In genomic region chr19:46634045-46634655, GRCh38 we compare ENCODE assay signal across 7 cellular contexts. TPM values are rescaled to one million over a fixed set of nuclear protein-coding genes. Genes with fewer than 3 reads are reported as not detected.
DNase-seq lines count a peak whose midpoint lies in the region; ATAC-seq and TF ChIP-seq lines count a peak whose summit lies in the region.

No MANE protein-coding gene starts in this region.

- H3K27me3 ChIP-seq in PC-9 (ENCODE audit: insufficient read depth, low read depth): peaks cover 68% of the 10 kb centered on the region
- H3K27me3 ChIP-seq in neural progenitor cell: peaks cover 68% of the 10 kb centered on the region
- peaks cover 0 to 55% (median 11%) of the 10 kb centered on the region in 3 donors for H3K27me3 ChIP-seq in stomach

- peak; percentile 51 for ATAC-seq in HG03571 (IDR thresholded peaks at IDR 0.05; ENCODE audit: unreplicated experiment)

- DNase-seq in GM13977 (ENCODE audit: low spot score) (peak; percentile 97), PC-9 (peak; percentile 79 to 97), fibroblast of the conjunctiva (ENCODE audit: low read depth) (peak; percentile 75), neural progenitor cell (ENCODE audit: low spot score) (peak; percentile 95), stomach (peak; percentile 96)
- peak; percentile 94 for DNase-seq in activated T-helper 2 cell treated with anti-CD3 and anti-CD28 coated beads, Interferon-gamma antibody, Interleukin-2, Interleukin-4, amounts not matched to agents 10 μg/mL and 5 μg/mL and 100 μg/mL, durations not matched to agents 14 hours and 24 hours and 36 hours (ENCODE audit: low spot score)

- CTCF ChIA-PET in PC-9 (lab: Charles Lee): no interaction called here

- H3K4me1 Mint-ChIP-seq in activated T-helper 2 cell treated with anti-CD3 and anti-CD28 coated beads, Interferon-gamma antibody, Interleukin-2, Interleukin-4, amounts not matched to agents 10 μg/mL and 5 μg/mL and 100 μg/mL, durations not matched to agents 14 hours and 24 hours and 36 hours (ENCODE audit: low read depth): peaks cover 13% of the 10 kb centered on the region
- H3K4me1 Mint-ChIP-seq in neural progenitor cell: peaks cover 37% of the 10 kb centered on the region

- H3K27ac Mint-ChIP-seq in activated T-helper 2 cell treated with anti-CD3 and anti-CD28 coated beads, Interferon-gamma antibody, Interleukin-2, Interleukin-4, amounts not matched to agents 10 μg/mL and 5 μg/mL and 100 μg/mL, durations not matched to agents 14 hours and 24 hours and 36 hours: peak overlapping the region; percentile 34
- H3K27ac Mint-ChIP-seq in neural progenitor cell: no peak overlapping the region

- H3K9me2 ChIP-seq in PC-9 (ENCODE audit: insufficient read depth): no peaks in the 10 kb centered on the region

- H3K4me2 ChIP-seq in PC-9 (peak overlapping the region; percentile 93), neural progenitor cell (peak overlapping the region; percentile 88)

- in situ Hi-C loops in GM13977 (cut with MboI; ENCODE audit: low pct_unique_long_range_greater_than_20kb, low sequenced_read_pairs, unreplicated experiment): no loop called here

- peaks cover 2% of the 10 kb centered on the region for H3K27me3 Mint-ChIP-seq in activated T-helper 2 cell treated with anti-CD3 and anti-CD28 coated beads, Interferon-gamma antibody, Interleukin-2, Interleukin-4, amounts not matched to agents 10 μg/mL and 5 μg/mL and 100 μg/mL, durations not matched to agents 14 hours and 24 hours and 36 hours (ENCODE audit: low read depth)
- H3K27me3 Mint-ChIP-seq in neural progenitor cell (ENCODE audit: insufficient read depth, low read depth): peaks cover 16% of the 10 kb centered on the region

- H3K4me3 ChIP-seq in PC-9 (peak overlapping the region; percentile 53), neural progenitor cell (peak overlapping the region; percentile 68), stomach (peak overlapping the region; percentile 31 to 40 (median 36))

- TF ChIP-seq POLR2A in stomach (IDR thresholded peaks at IDR 0.05): no peak

- 3 to 9% (median 4%) methylated on average over 24 to 38 of the region's 38 CpGs for WGBS in stomach, 5 donors

- H3K27ac ChIP-seq in PC-9 (no peak overlapping the region), neural progenitor cell (no peak overlapping the region), stomach (peak overlapping the region in 2 of 5 donors; percentile 35 to 56)

- H3F3A ChIP-seq in PC-9 (ENCODE audit: insufficient read depth, low read depth): peaks cover 4% of the 10 kb centered on the region; the same call in 1 of the 2 replicates
- peaks cover 13% of the 10 kb centered on the region for H3F3A ChIP-seq in neural progenitor cell (ENCODE audit: low read depth)

- H2AFZ ChIP-seq in PC-9: peak overlapping the region; percentile 78
- no peak overlapping the region for H2AFZ ChIP-seq in neural progenitor cell (replicated peaks)

- H4K20me1 ChIP-seq in PC-9 (ENCODE audit: insufficient read depth): no peaks in the 10 kb centered on the region
- peaks cover 3% of the 10 kb centered on the region for H4K20me1 ChIP-seq in neural progenitor cell (ENCODE audit: low read depth)

- POLR2A ChIA-PET in PC-9 (lab: Charles Lee; ENCODE audit: unreplicated experiment): no interaction called here

- BruUV-seq in PC-9 (replicated peaks; lab: Mats Ljungman, UMichigan): no TSS peak

- no peak overlapping the region for H3K9ac ChIP-seq in neural progenitor cell

- H3K9me3 ChIP-seq in PC-9 (ENCODE audit: insufficient read depth, low read depth): no peaks in the 10 kb centered on the region
- H3K9me3 ChIP-seq in neural progenitor cell (ENCODE audit: low read depth): no peaks in the 10 kb centered on the region
- no peaks in the 10 kb centered on the region for H3K9me3 ChIP-seq in stomach

- TF ChIP-seq CTCF in GM13977 (IDR thresholded peaks at IDR 0.05; ENCODE audit: extremely low read depth, insufficient read depth, missing control alignments): no peak
- no peak for TF ChIP-seq CTCF in PC-9 (conservative IDR thresholded peaks at IDR 0.05)
- TF ChIP-seq CTCF in neural progenitor cell (IDR thresholded peaks at IDR 0.05): no peak
- no peak for TF ChIP-seq CTCF in stomach (IDR thresholded peaks at IDR 0.05)

- H3K4me3 Mint-ChIP-seq in activated T-helper 2 cell treated with anti-CD3 and anti-CD28 coated beads, Interferon-gamma antibody, Interleukin-2, Interleukin-4, amounts not matched to agents 10 μg/mL and 5 μg/mL and 100 μg/mL, durations not matched to agents 14 hours and 24 hours and 36 hours (ENCODE audit: low read depth): peak overlapping the region; percentile 80
- H3K4me3 Mint-ChIP-seq in neural progenitor cell: peak overlapping the region; percentile 81

- H3K36me3 Mint-ChIP-seq in activated T-helper 2 cell treated with anti-CD3 and anti-CD28 coated beads, Interferon-gamma antibody, Interleukin-2, Interleukin-4, amounts not matched to agents 10 μg/mL and 5 μg/mL and 100 μg/mL, durations not matched to agents 14 hours and 24 hours and 36 hours (ENCODE audit: low read depth): peaks cover 6% of the 10 kb centered on the region
- no peaks in the 10 kb centered on the region for H3K36me3 Mint-ChIP-seq in neural progenitor cell

- no peaks in the 10 kb centered on the region for H3K36me3 ChIP-seq in PC-9 (ENCODE audit: low read depth)
- H3K36me3 ChIP-seq in neural progenitor cell: no peaks in the 10 kb centered on the region
- no peaks in the 10 kb centered on the region for H3K36me3 ChIP-seq in stomach

- TF ChIP-seq EP300 in stomach (IDR thresholded peaks at IDR 0.05): no peak

- H3K4me1 ChIP-seq in PC-9 (replicated peaks; ENCODE audit: insufficient read depth): peaks cover 14% of the 10 kb centered on the region
- H3K4me1 ChIP-seq in neural progenitor cell: peaks cover 21% of the 10 kb centered on the region
- peaks cover 22 to 57% (median 49%) of the 10 kb centered on the region in 4 donors for H3K4me1 ChIP-seq in stomach

- H3K79me2 ChIP-seq in PC-9 (ENCODE audit: low read depth) (no peaks in the 10 kb centered on the region), neural progenitor cell (ENCODE audit: low read depth) (no peaks in the 10 kb centered on the region)

- intact Hi-C loops in PC-9 (cut with micrococcal nuclease; ENCODE audit: unreplicated experiment): loop anchor here (1.0 kb wide), 1 partner anchor 27 kb away; the partner anchor contains the start of gene DACT3
- intact Hi-C loops in activated T-helper 2 cell treated with anti-CD3 and anti-CD28 coated beads, Interferon-gamma antibody, Interleukin-2, Interleukin-4, amounts not matched to agents 10 μg/mL and 5 μg/mL and 100 μg/mL, durations not matched to agents 14 hours and 24 hours and 36 hours (cut with micrococcal nuclease): loop anchor here (1.0 kb wide), 1 partner anchor 27 kb away; the partner anchor contains the start of gene DACT3
- intact Hi-C loops in stomach (cut with DNase I; ENCODE audit: low total_unique reads): no loop called here

- no peaks in the 10 kb centered on the region for H3K9me3 Mint-ChIP-seq in activated T-helper 2 cell treated with anti-CD3 and anti-CD28 coated beads, Interferon-gamma antibody, Interleukin-2, Interleukin-4, amounts not matched to agents 10 μg/mL and 5 μg/mL and 100 μg/mL, durations not matched to agents 14 hours and 24 hours and 36 hours
- H3K9me3 Mint-ChIP-seq in neural progenitor cell: no peaks in the 10 kb centered on the region

RNA-seq across cellular contexts. Expression of gene GNG8, which starts 1.9 kb away (rescaled TPM):
- total RNA-seq in PC-9 (2021): not detected in 2 replicates
- 21.4 and 29.1 TPM in 2 replicates for total RNA-seq in activated T-helper 2 cell treated with anti-CD3 and anti-CD28 coated beads, Interferon-gamma antibody, Interleukin-2, Interleukin-4, amounts not matched to agents 10 μg/mL and 5 μg/mL and 100 μg/mL, durations not matched to agents 14 hours and 24 hours and 36 hours
- total RNA-seq in neural progenitor cell (ENCODE audit: low replicate concordance): not detected in 2 replicates
- not detected for total RNA-seq in stomach
- polyA plus RNA-seq in stomach: not detected

RNA-seq across cellular contexts. Expression of gene PTGIR, which starts 9.3 kb away (rescaled TPM):
- 0.28 TPM in 1 of 2 replicates, not detected in the other for total RNA-seq in PC-9 (2021)
- 214 and 218 TPM in 2 replicates for total RNA-seq in activated T-helper 2 cell treated with anti-CD3 and anti-CD28 coated beads, Interferon-gamma antibody, Interleukin-2, Interleukin-4, amounts not matched to agents 10 μg/mL and 5 μg/mL and 100 μg/mL, durations not matched to agents 14 hours and 24 hours and 36 hours
- total RNA-seq in neural progenitor cell (ENCODE audit: low replicate concordance): not detected in 2 replicates
- total RNA-seq in stomach: 1 to 10 TPM in 3 of 5 donors, not detected in 2; 1.8 to 6.7 (median 5.8) TPM
- polyA plus RNA-seq in stomach: 1 to 10 TPM; 1.6 to 1.7 (median 1.6) TPM

RNA-seq across cellular contexts. Expression of gene DACT3, which starts 26.8 kb away (rescaled TPM):
- total RNA-seq in PC-9 (2021) (0.13 TPM in 1 of 2 replicates, not detected in the other), neural progenitor cell (ENCODE audit: low replicate concordance) (0.75 and 2.2 TPM in 2 replicates), stomach (10 to 100 TPM in 4 of 5 donors, 1 to 10 TPM in 1; 9.7 to 29.9 (median 11.1) TPM)
- total RNA-seq in activated T-helper 2 cell treated with anti-CD3 and anti-CD28 coated beads, Interferon-gamma antibody, Interleukin-2, Interleukin-4, amounts not matched to agents 10 μg/mL and 5 μg/mL and 100 μg/mL, durations not matched to agents 14 hours and 24 hours and 36 hours: 6.1 and 6.5 TPM in 2 replicates
- 10 to 100 TPM in 1 of 3 donors, 1 to 10 TPM in 2; 6.1 to 10.5 (median 6.4) TPM for polyA plus RNA-seq in stomach

RNA-seq across cellular contexts. Expression of gene CALM3, which starts 33.0 kb away (rescaled TPM):
- total RNA-seq in PC-9 (2021) (211 and 239 TPM in 2 replicates), neural progenitor cell (ENCODE audit: low replicate concordance) (373 and 403 TPM in 2 replicates), stomach (100 to 1,000 TPM in 4 of 5 donors, 10 to 100 TPM in 1; 94.7 to 147 (median 106) TPM)
- total RNA-seq in activated T-helper 2 cell treated with anti-CD3 and anti-CD28 coated beads, Interferon-gamma antibody, Interleukin-2, Interleukin-4, amounts not matched to agents 10 μg/mL and 5 μg/mL and 100 μg/mL, durations not matched to agents 14 hours and 24 hours and 36 hours: 537 and 553 TPM in 2 replicates
- polyA plus RNA-seq in stomach: 100 to 1,000 TPM in 2 of 3 donors, 10 to 100 TPM in 1; 84.2 to 203 (median 174) TPM

Comparison
In these comparisons a context has a peak if more than half of its experiments do, and no peak if none do; other contexts are left out.
1. RNA of gene GNG8, which starts 1.9 kb away (total RNA-seq): 21.4 to 29.1 TPM in activated T-helper 2 cell treated with anti-CD3 and anti-CD28 coated beads, Interferon-gamma antibody, Interleukin-2, Interleukin-4, amounts not matched to agents 10 μg/mL and 5 μg/mL and 100 μg/mL, durations not matched to agents 14 hours and 24 hours and 36 hours; not detected in PC-9, not detected in neural progenitor cell and not detected in stomach; every median in the first group is over 10 times any median in the second.
2. RNA of gene PTGIR, which starts 9.3 kb away (total RNA-seq): 214 to 218 TPM in activated T-helper 2 cell treated with anti-CD3 and anti-CD28 coated beads, Interferon-gamma antibody, Interleukin-2, Interleukin-4, amounts not matched to agents 10 μg/mL and 5 μg/mL and 100 μg/mL, durations not matched to agents 14 hours and 24 hours and 36 hours; 1.8 to 6.7 TPM in stomach, 0.28 TPM in PC-9 and not detected in neural progenitor cell; every median in the first group is over 10 times any median in the second.
3. Peak in every context shown above with its lines, with median percentiles within 50 percentile points of each other: DNase-seq and H3K4me3 ChIP-seq.